16 cellular contexts compared by ENCODE assay signal in genomic region chr2:108580079-108580478, GRCh38. TPM values are rescaled to one million over a fixed set of nuclear protein-coding genes. Genes with fewer than 3 reads are reported as not detected.
A peak's percentile ranks its signal among the peaks of the same experiment; 100 is the strongest.
DNase-seq lines count a peak whose midpoint lies in the region; ATAC-seq, FAIRE-seq and TF ChIP-seq lines count a peak whose summit lies in the region.
"Had no signal": no experiment of that assay in that cellular context is flagged by ENCODE, and none has a peak within 500 bp of the region (broad histone marks: within the 10 kb centered on the region; RNA-seq: fewer than 3 reads in every experiment).

No MANE protein-coding gene starts in this region.

- no peak for TF ChIP-seq CTCF in activated CD8-positive, alpha-beta T cell treated with anti-CD3 and anti-CD28 coated beads for 36 hours (IDR thresholded peaks at IDR 0.05)
- TF ChIP-seq CTCF in spleen (IDR thresholded peaks at IDR 0.05 in 8 of 11, conservative IDR thresholded peaks at IDR 0.05 in 3 of 11) (no peak), pancreas (IDR thresholded peaks at IDR 0.05) (no peak)

- CTCF ChIA-PET in activated CD8-positive, alpha-beta T cell treated with anti-CD3 and anti-CD28 coated beads for 36 hours (lab: Charles Lee): interaction anchor here (1.2 kb wide), 1 partner anchor 57 kb away, joined by 3 read pairs; no protein-coding TSS in a partner anchor
- CTCF ChIA-PET in activated CD8-positive, alpha-beta T cell treated with anti-CD3 and anti-CD28 coated beads, Interleukin-2, amount 10 ng/mL, durations not matched to agents 7 days and 5 days (lab: Charles Lee): no interaction called here
- CTCF ChIA-PET in activated CD4-positive, alpha-beta memory T cell treated with anti-CD3 and anti-CD28 coated beads for 36 hours (lab: Charles Lee): interaction anchor here (1.1 to 1.4 kb wide), 2 partner anchors 14 to 31 kb away, joined by 3 to 4 read pairs; no protein-coding TSS in a partner anchor

- H3K27ac Mint-ChIP-seq in activated CD8-positive, alpha-beta T cell treated with anti-CD3 and anti-CD28 coated beads for 36 hours: peak overlapping the region; percentile 81
- H3K27ac Mint-ChIP-seq in activated CD8-positive, alpha-beta T cell treated with anti-CD3 and anti-CD28 coated beads, Interleukin-2, amount 10 ng/mL, durations not matched to agents 7 days and 5 days: no peak overlapping the region
- H3K27ac Mint-ChIP-seq in activated CD4-positive, alpha-beta memory T cell treated with anti-CD3 and anti-CD28 coated beads for 36 hours: peak overlapping the region; percentile 96

- no peak overlapping the region for H3K4me3 Mint-ChIP-seq in activated CD8-positive, alpha-beta T cell treated with anti-CD3 and anti-CD28 coated beads for 36 hours
- H3K4me3 Mint-ChIP-seq in activated CD8-positive, alpha-beta T cell treated with anti-CD3 and anti-CD28 coated beads, Interleukin-2, amount 10 ng/mL, durations not matched to agents 7 days and 5 days: no peak overlapping the region
- no peak overlapping the region for H3K4me3 Mint-ChIP-seq in activated CD4-positive, alpha-beta memory T cell treated with anti-CD3 and anti-CD28 coated beads for 36 hours

- no peak for ATAC-seq in activated CD8-positive, alpha-beta T cell treated with anti-CD3 and anti-CD28 coated beads for 36 hours
- ATAC-seq in activated CD8-positive, alpha-beta T cell treated with anti-CD3 and anti-CD28 coated beads, Interleukin-2, amount 10 ng/mL, durations not matched to agents 7 days and 5 days: no peak
- peak; percentile 51 for ATAC-seq in left lobe of liver
- no peak for ATAC-seq in pancreas
- no peak for ATAC-seq in HG03432 (IDR thresholded peaks at IDR 0.05; ENCODE audit: unreplicated experiment)

- H3K27ac ChIP-seq in spleen: peak overlapping the region in 5 of 8 donors; percentile 9 to 55 (median 41)
- no peak overlapping the region for H3K27ac ChIP-seq in pancreas

- intact Hi-C loops in activated CD8-positive, alpha-beta T cell treated with anti-CD3 and anti-CD28 coated beads for 36 hours (cut with micrococcal nuclease): loop anchor here (5.0 to 10.0 kb wide), 2 partner anchors 45 to 228 kb away; partner anchors contain the start of gene LIMS1
- intact Hi-C loops in activated CD4-positive, alpha-beta memory T cell treated with anti-CD3 and anti-CD28 coated beads for 36 hours (cut with micrococcal nuclease): loop anchor here (5.0 kb wide), 3 partner anchors 88 to 643 kb away; no protein-coding TSS in a partner anchor
- intact Hi-C loops in spleen (cut with DNase I; ENCODE audit: low total_unique reads) (no loop called here), pancreas (cut with DNase I) (loop anchor here in 2 of 3 donors (5.0 to 10.0 kb wide), 2 partner anchors 225 to 233 kb away; no protein-coding TSS in a partner anchor)

- H3K36me3 ChIP-seq in spleen: no peaks in the 10 kb centered on the region
- no peaks in the 10 kb centered on the region for H3K36me3 ChIP-seq in pancreas
- H3K36me3 ChIP-seq: esophagus squamous epithelium had no signal

- peaks cover 32% of the 10 kb centered on the region for H3K4me1 Mint-ChIP-seq in activated CD8-positive, alpha-beta T cell treated with anti-CD3 and anti-CD28 coated beads for 36 hours (ENCODE audit: low read depth)
- H3K4me1 Mint-ChIP-seq in activated CD8-positive, alpha-beta T cell treated with anti-CD3 and anti-CD28 coated beads, Interleukin-2, amount 10 ng/mL, durations not matched to agents 7 days and 5 days (ENCODE audit: low read depth): peaks cover 10% of the 10 kb centered on the region
- peaks cover 27% of the 10 kb centered on the region for H3K4me1 Mint-ChIP-seq in activated CD4-positive, alpha-beta memory T cell treated with anti-CD3 and anti-CD28 coated beads for 36 hours (ENCODE audit: low read depth)

- WGBS in spleen, 5 donors: 49 to 67% (median 54%) methylated on average over 2 of the region's 2 CpGs
- 81 to 90% methylated on average over 2 of the region's 2 CpGs for WGBS in pancreas, 2 donors

- H3K27me3 ChIP-seq in spleen (replicated peaks in 1 of 7) (peaks cover 0 to 61% (median 0%) of the 10 kb centered on the region in 7 donors), pancreas (no peaks in the 10 kb centered on the region)
- H3K27me3 ChIP-seq: esophagus squamous epithelium had no signal

- no peaks in the 10 kb centered on the region for H3K36me3 Mint-ChIP-seq in activated CD8-positive, alpha-beta T cell treated with anti-CD3 and anti-CD28 coated beads for 36 hours (ENCODE audit: low read depth)
- H3K36me3 Mint-ChIP-seq in activated CD8-positive, alpha-beta T cell treated with anti-CD3 and anti-CD28 coated beads, Interleukin-2, amount 10 ng/mL, durations not matched to agents 7 days and 5 days (ENCODE audit: low read depth): no peaks in the 10 kb centered on the region
- H3K36me3 Mint-ChIP-seq in activated CD4-positive, alpha-beta memory T cell treated with anti-CD3 and anti-CD28 coated beads for 36 hours: no peaks in the 10 kb centered on the region

- TF ChIP-seq POLR2A in spleen (IDR thresholded peaks at IDR 0.05): no peak

- no peaks in the 10 kb centered on the region for H3K27me3 Mint-ChIP-seq in activated CD8-positive, alpha-beta T cell treated with anti-CD3 and anti-CD28 coated beads for 36 hours
- no peaks in the 10 kb centered on the region for H3K27me3 Mint-ChIP-seq in activated CD8-positive, alpha-beta T cell treated with anti-CD3 and anti-CD28 coated beads, Interleukin-2, amount 10 ng/mL, durations not matched to agents 7 days and 5 days (ENCODE audit: low read depth)
- no peaks in the 10 kb centered on the region for H3K27me3 Mint-ChIP-seq in activated CD4-positive, alpha-beta memory T cell treated with anti-CD3 and anti-CD28 coated beads for 36 hours

- POLR2A ChIA-PET in activated CD8-positive, alpha-beta T cell treated with anti-CD3 and anti-CD28 coated beads for 36 hours (lab: Charles Lee): no interaction called here
- POLR2A ChIA-PET in activated CD8-positive, alpha-beta T cell treated with anti-CD3 and anti-CD28 coated beads, Interleukin-2, amount 10 ng/mL, durations not matched to agents 7 days and 5 days (lab: Charles Lee): no interaction called here
- POLR2A ChIA-PET in activated CD4-positive, alpha-beta memory T cell treated with anti-CD3 and anti-CD28 coated beads for 36 hours (lab: Charles Lee): no interaction called here

- H3K4me3 ChIP-seq in spleen (no peak overlapping the region), pancreas (no peak overlapping the region)
- H3K4me3 ChIP-seq: esophagus squamous epithelium had no signal

- no peaks in the 10 kb centered on the region for H3K9me3 Mint-ChIP-seq in activated CD8-positive, alpha-beta T cell treated with anti-CD3 and anti-CD28 coated beads for 36 hours
- no peaks in the 10 kb centered on the region for H3K9me3 Mint-ChIP-seq in activated CD8-positive, alpha-beta T cell treated with anti-CD3 and anti-CD28 coated beads, Interleukin-2, amount 10 ng/mL, durations not matched to agents 7 days and 5 days (ENCODE audit: insufficient read depth)
- H3K9me3 Mint-ChIP-seq in activated CD4-positive, alpha-beta memory T cell treated with anti-CD3 and anti-CD28 coated beads for 36 hours: no peaks in the 10 kb centered on the region

- H3K9me3 ChIP-seq in spleen (no peaks in the 10 kb centered on the region), pancreas (no peaks in the 10 kb centered on the region)
- H3K9me3 ChIP-seq: esophagus squamous epithelium had no signal

- DNase-seq in activated CD8-positive, alpha-beta T cell treated with anti-CD3 and anti-CD28 coated beads for 36 hours: no peak
- no peak for DNase-seq in activated CD8-positive, alpha-beta T cell treated with anti-CD3 and anti-CD28 coated beads, Interleukin-2, amount 10 ng/mL, durations not matched to agents 7 days and 5 days
- no peak for DNase-seq in activated CD4-positive, alpha-beta memory T cell treated with anti-CD3 and anti-CD28 coated beads for 36 hours
- no peak for DNase-seq in left lobe of liver (ENCODE audit: low spot score)
- no peak for DNase-seq in spleen
- no peak for DNase-seq in pancreas
- DNase-seq in COLO668 (lab: John Stamatoyannopoulos, UW; ENCODE audit: unreplicated experiment): no peak
- DNase-seq: activated CD4-positive, alpha-beta T cell treated with anti-CD3 and anti-CD28 coated beads, Interleukin-2, amount 50 U/mL, for 1 hour; activated naive CD4-positive, alpha-beta T cell; esophagus squamous epithelium; GOT3; MM.1S; NCI-H2171 treated with DMSO at 0.1 percent for 48 hours; stimulated activated CD4-positive, alpha-beta T cell treated with anti-CD3 and anti-CD28 coated beads, Interleukin-12 subunit alpha, Interleukin-12 subunit beta, amount 100 ng/mL, for 4 hours had no signal

- H3K4me1 ChIP-seq in spleen: peaks cover 19 to 74% (median 45%) of the 10 kb centered on the region in 6 donors
- H3K4me1 ChIP-seq in pancreas: peaks cover 7 to 20% (median 11%) of the 10 kb centered on the region in 3 donors

- no peak for FAIRE-seq in pancreas (lab: Jason Lieb, UNC)
- FAIRE-seq: GM19239 had no signal

RNA-seq across cellular contexts. Expression of gene LIMS1, which starts 45.8 kb away (rescaled TPM):
- total RNA-seq in activated CD8-positive, alpha-beta T cell treated with anti-CD3 and anti-CD28 coated beads for 36 hours: 10 to 100 TPM; 48.1 to 51.7 TPM
- 10 to 100 TPM; 36.4 to 41.1 TPM for total RNA-seq in activated CD8-positive, alpha-beta T cell treated with anti-CD3 and anti-CD28 coated beads, Interleukin-2, amount 10 ng/mL, durations not matched to agents 7 days and 5 days
- 100 to 1,000 TPM; 102 to 104 TPM for total RNA-seq in activated CD4-positive, alpha-beta memory T cell treated with anti-CD3 and anti-CD28 coated beads for 36 hours
- total RNA-seq in left lobe of liver (18.1 TPM), spleen (100 to 1,000 TPM in 1 of 7 donors, 10 to 100 TPM in 6; 60.2 to 104 (median 62.3) TPM), pancreas (10 to 100 TPM; 16.3 to 45.7 (median 18.2) TPM)
- polyA plus RNA-seq in spleen (10 to 100 TPM in 2 of 3 donors, 1 to 10 TPM in 1; 8.9 to 17.2 (median 15.2) TPM), pancreas (1 to 10 TPM; 7.9 to 9.4 TPM)

Comparison
In these comparisons a context has a peak if more than half of its experiments do, and no peak if none do; other contexts are left out.
1. H3K27ac ChIP-seq: peak in spleen (5 of 8); none in pancreas (0 of 4).